ENCODE assay signal across 7 cellular contexts in genomic region chr16:29791845-29792797, GRCh38. TPM values are rescaled to one million over a fixed set of nuclear protein-coding genes. Genes with fewer than 3 reads are reported as not detected.
DNase-seq lines count a peak whose midpoint lies in the region.
"Had no signal": no experiment of that assay in that cellular context is flagged by ENCODE, and none has a peak within 500 bp of the region (broad histone marks: within the 10 kb centered on the region; RNA-seq: fewer than 3 reads in every experiment).

No MANE protein-coding gene starts in this region.

- peak overlapping the region in 9 of 11 experiments; percentile 84 to 96 (median 91); a peak in 13 of 22 replicates for H3K27ac ChIP-seq in BLaER1 treated with 17β-estradiol and CSF1 and Interleukin-3, amounts not matched to agents 10 nM and 100 nM
- no peak overlapping the region for H3K27ac ChIP-seq in SJCRH30
- no peak overlapping the region for H3K27ac ChIP-seq in iPS-18a (ENCODE audit: low read length)

- DNase-seq in SJCRH30 (no peak), A172 (ENCODE audit: low spot score) (no peak), NCI-H446 treated with DMSO at 0.1 percent for 48 hours (lab: John Stamatoyannopoulos, UW) (no peak)
- DNase-seq in stimulated activated CD4-positive, alpha-beta T cell treated with anti-CD3 and anti-CD28 coated beads, Interleukin-4, amount 100 ng/mL, for 4 hours = no peak

- H3K4me2 ChIP-seq in BLaER1 treated with 17β-estradiol and CSF1 and Interleukin-3, amounts not matched to agents 10 nM and 100 nM = peak overlapping the region; percentile 74 to 95 (median 89)

- peaks cover 0 to 44% (median 22%) of the 10 kb centered on the region in 11 experiments; a peak in 11 of 22 replicates for H4K20me1 ChIP-seq in BLaER1 treated with 17β-estradiol and CSF1 and Interleukin-3, amounts not matched to agents 10 nM and 100 nM

- peak overlapping the region; percentile 78 to 99 (median 94) for H3K4me3 ChIP-seq in BLaER1 treated with 17β-estradiol and CSF1 and Interleukin-3, amounts not matched to agents 10 nM and 100 nM
- H3K4me3 ChIP-seq in SJCRH30 = peak overlapping the region; percentile 84
- H3K4me3 ChIP-seq in iPS-18a (ENCODE audit: low read length) = peak overlapping the region; percentile 85

- H3K9me3 ChIP-seq in BLaER1 treated with 17β-estradiol and CSF1 and Interleukin-3, amounts not matched to agents 10 nM and 100 nM (replicated peaks in 1 of 11) = no peaks in the 10 kb centered on the region
- H3K9me3 ChIP-seq in SJCRH30 (replicated peaks) = no peaks in the 10 kb centered on the region
- no peaks in the 10 kb centered on the region for H3K9me3 ChIP-seq in iPS-18a (ENCODE audit: control insufficient read depth, low read depth, low read length)

- H3K4me1 ChIP-seq in BLaER1 treated with 17β-estradiol and CSF1 and Interleukin-3, amounts not matched to agents 10 nM and 100 nM = peaks cover 29 to 51% (median 42%) of the 10 kb centered on the region in 10 experiments
- H3K4me1 ChIP-seq in SJCRH30 = no peaks in the 10 kb centered on the region
- H3K4me1 ChIP-seq in iPS-18a (ENCODE audit: control insufficient read depth, low read depth, low read length) = peaks cover 14% of the 10 kb centered on the region

- peak overlapping the region; percentile 77 to 97 (median 94); a peak in 21 of 22 replicates for H3K9ac ChIP-seq in BLaER1 treated with 17β-estradiol and CSF1 and Interleukin-3, amounts not matched to agents 10 nM and 100 nM
- peak overlapping the region; percentile 87 for H3K9ac ChIP-seq in iPS-18a (ENCODE audit: low read length)

- peaks cover 6 to 51% (median 47%) of the 10 kb centered on the region in 11 experiments for H3K36me3 ChIP-seq in BLaER1 treated with 17β-estradiol and CSF1 and Interleukin-3, amounts not matched to agents 10 nM and 100 nM
- H3K36me3 ChIP-seq in SJCRH30 (peaks cover 27% of the 10 kb centered on the region), iPS-18a (ENCODE audit: control insufficient read depth, low read depth, low read length) (peaks cover 11% of the 10 kb centered on the region)

- H3K27me3 ChIP-seq in BLaER1 treated with 17β-estradiol and CSF1 and Interleukin-3, amounts not matched to agents 10 nM and 100 nM = no peaks in the 10 kb centered on the region
- H3K27me3 ChIP-seq in SJCRH30 (no peaks in the 10 kb centered on the region), iPS-18a (ENCODE audit: control insufficient read depth, insufficient read depth, low read length) (no peaks in the 10 kb centered on the region)

RNA-seq across cellular contexts. Expression of gene KIF22, which starts 1.6 kb away (rescaled TPM):
- 115 and 122 TPM in 2 replicates for total RNA-seq in SJCRH30 (2014; rRNA removed; shearing (Covaris generic))
- total RNA-seq in A172 (2014; rRNA removed; shearing (Covaris generic)) = 118 and 129 TPM in 2 replicates

RNA-seq across cellular contexts. Expression of gene ZG16, which starts 14.1 kb away (rescaled TPM):
- total RNA-seq in SJCRH30 (2014; rRNA removed; shearing (Covaris generic)) = not detected in 2 replicates
- total RNA-seq in A172 (2014; rRNA removed; shearing (Covaris generic)) = not detected in 2 replicates
- total RNA-seq: myocyte had no signal

RNA-seq across cellular contexts. Expression of gene MAZ, which starts 14.2 kb away (rescaled TPM):
- 186 and 221 TPM in 2 replicates for total RNA-seq in SJCRH30 (2014; rRNA removed; shearing (Covaris generic))
- total RNA-seq in A172 (2014; rRNA removed; shearing (Covaris generic)) = 205 and 254 TPM in 2 replicates

RNA-seq across cellular contexts. Expression of gene PRRT2, which starts 19.9 kb away (rescaled TPM):
- 0.81 and 1.5 TPM in 2 replicates for total RNA-seq in SJCRH30 (2014; rRNA removed; shearing (Covaris generic))
- 3.3 and 7.4 TPM in 2 replicates for total RNA-seq in A172 (2014; rRNA removed; shearing (Covaris generic))

RNA-seq across cellular contexts. Expression of gene PAGR1, which starts 23.8 kb away (rescaled TPM):
- total RNA-seq in SJCRH30 (2014; rRNA removed; shearing (Covaris generic)) = 25.1 and 28.2 TPM in 2 replicates
- total RNA-seq in A172 (2014; rRNA removed; shearing (Covaris generic)) = 41.8 and 55.0 TPM in 2 replicates

Comparison
In these comparisons a context has a peak if more than half of its experiments do, and no peak if none do; other contexts are left out.
1. H3K27ac ChIP-seq: peak in BLaER1 treated with 17β-estradiol and CSF1 and Interleukin-3, amounts not matched to agents 10 nM and 100 nM (9 of 11); none in SJCRH30 (single experiment) and iPS-18a (single experiment).
2. Peak in every context shown above with its lines, with median percentiles within 50 percentile points of each other: H3K4me3 ChIP-seq.